17 cellular contexts compared by ENCODE assay signal in genomic region chr13:51612867-51613266, GRCh38. TPM values are rescaled to one million over a fixed set of nuclear protein-coding genes. Genes with fewer than 3 reads are reported as not detected.
DNase-seq lines count a peak whose midpoint lies in the region; ATAC-seq and TF ChIP-seq lines count a peak whose summit lies in the region.
"Had no signal": no experiment of that assay in that cellular context is flagged by ENCODE, and none has a peak within 500 bp of the region (broad histone marks: within the 10 kb centered on the region; RNA-seq: fewer than 3 reads in every experiment).

No MANE protein-coding gene starts in this region.

- intact Hi-C loops in A673 (cut with micrococcal nuclease; ENCODE audit: unreplicated experiment) (no loop called here), dorsolateral prefrontal cortex (cut with DNase I) (no loop called here), right cardiac atrium (cut with DNase I) (no loop called here)

- H3K9ac ChIP-seq in neural progenitor cell = no peak overlapping the region

- H3K27me3 ChIP-seq in A673 (replicated peaks; ENCODE audit: insufficient read depth, low read depth, low read length, poor library complexity) (no peaks in the 10 kb centered on the region), neural progenitor cell (no peaks in the 10 kb centered on the region), dorsolateral prefrontal cortex (no peaks in the 10 kb centered on the region), right cardiac atrium (ENCODE audit: control insufficient read depth, insufficient read depth) (no peaks in the 10 kb centered on the region)
- no peaks in the 10 kb centered on the region for H3K27me3 ChIP-seq in CD4-positive, CD25-positive, alpha-beta regulatory T cell (ENCODE audit: control insufficient read depth, insufficient read depth, low read length)
- H3K27me3 ChIP-seq: cardiac muscle cell, testis had no signal

- DNase-seq in A673 (ENCODE audit: low spot score) (no peak), endothelial cell (ENCODE audit: low spot score) (no peak), neural progenitor cell (ENCODE audit: low spot score) (no peak), dorsolateral prefrontal cortex (no peak), right cardiac atrium (no peak)
- no peak for DNase-seq in CD4-positive, CD25-positive, alpha-beta regulatory T cell
- DNase-seq: DMS79 treated with DMSO at 0.1 percent for 48 hours; NCI-H146; NCI-H446; stimulated activated CD4-positive, alpha-beta T cell treated with anti-CD3 and anti-CD28 coated beads, Interleukin-4, amount 100 ng/mL, for 24 hours; stimulated activated CD8-positive, alpha-beta memory T cell treated with anti-CD3 and anti-CD28 coated beads, Interleukin-4, amount 100 ng/mL, for 48 hours; T-helper 9 cell; testis had no signal

- no peaks in the 10 kb centered on the region for H3K27me3 Mint-ChIP-seq in CD4-positive, CD25-positive, alpha-beta regulatory T cell
- peaks cover 6% of the 10 kb centered on the region for H3K27me3 Mint-ChIP-seq in endothelial cell (ENCODE audit: unreplicated experiment)
- peaks cover 2% of the 10 kb centered on the region for H3K27me3 Mint-ChIP-seq in neural progenitor cell (ENCODE audit: insufficient read depth, low read depth)

- H3K9me3 Mint-ChIP-seq in CD4-positive, CD25-positive, alpha-beta regulatory T cell = no peaks in the 10 kb centered on the region
- H3K9me3 Mint-ChIP-seq in endothelial cell (ENCODE audit: unreplicated experiment) (no peaks in the 10 kb centered on the region), neural progenitor cell (peaks cover 2% of the 10 kb centered on the region)

- no peaks in the 10 kb centered on the region for H3K36me3 ChIP-seq in A673 (ENCODE audit: insufficient read depth, low read length, poor library complexity, severe bottlenecking)
- H3K36me3 ChIP-seq in CD4-positive, CD25-positive, alpha-beta regulatory T cell (ENCODE audit: control insufficient read depth, insufficient read depth, low read length) = no peaks in the 10 kb centered on the region
- no peaks in the 10 kb centered on the region for H3K36me3 ChIP-seq in neural progenitor cell
- H3K36me3 ChIP-seq: cardiac muscle cell had no signal

- H3K4me1 ChIP-seq in A673 (ENCODE audit: insufficient read depth, low read length, poor library complexity, severe bottlenecking) = peaks cover 59% of the 10 kb centered on the region
- peaks cover 9% of the 10 kb centered on the region for H3K4me1 ChIP-seq in CD4-positive, CD25-positive, alpha-beta regulatory T cell (ENCODE audit: control insufficient read depth, insufficient read depth, low read length, poor library complexity, severe bottlenecking)
- peaks cover 5% of the 10 kb centered on the region for H3K4me1 ChIP-seq in neural progenitor cell
- H3K4me1 ChIP-seq in right cardiac atrium (ENCODE audit: control insufficient read depth, insufficient read depth, low read length) = peaks cover 3% of the 10 kb centered on the region

- peaks cover 93% of the 10 kb centered on the region for H3K79me2 ChIP-seq in neural progenitor cell (ENCODE audit: low read depth)

- no peak for ATAC-seq in CD4-positive, CD25-positive, alpha-beta regulatory T cell (ENCODE audit: low read depth in 2 of 2)
- peak; percentile 54 for ATAC-seq in HG02759 (IDR thresholded peaks at IDR 0.05; ENCODE audit: unreplicated experiment)
- ATAC-seq in GM18909 (IDR thresholded peaks at IDR 0.05; ENCODE audit: poor library complexity, unreplicated experiment) = no peak
- no peak for ATAC-seq in right cardiac atrium

- TF ChIP-seq CTCF in A673 (conservative IDR thresholded peaks at IDR 0.05; ENCODE audit: low read depth, low read length) (no peak), endothelial cell (IDR thresholded peaks at IDR 0.05; ENCODE audit: unreplicated experiment) (no peak), neural progenitor cell (IDR thresholded peaks at IDR 0.05) (no peak), dorsolateral prefrontal cortex (IDR thresholded peaks at IDR 0.05 in 54 of 56, conservative IDR thresholded peaks at IDR 0.05 in 2 of 56; ENCODE audit: low read depth in 1 of 56, partially characterized antibody in 56 of 56) (no peak)

- H3F3A ChIP-seq in neural progenitor cell (ENCODE audit: low read depth) = no peaks in the 10 kb centered on the region

- H3K9me3 ChIP-seq in A673 (ENCODE audit: low read depth, low read length, poor library complexity, severe bottlenecking) = peaks cover under 1% of the 10 kb centered on the region
- no peaks in the 10 kb centered on the region for H3K9me3 ChIP-seq in CD4-positive, CD25-positive, alpha-beta regulatory T cell (ENCODE audit: control insufficient read depth in 2 of 2, low read length in 2 of 2)
- H3K9me3 ChIP-seq in neural progenitor cell (ENCODE audit: low read depth) = no peaks in the 10 kb centered on the region
- no peaks in the 10 kb centered on the region for H3K9me3 ChIP-seq in right cardiac atrium (ENCODE audit: control insufficient read depth, low read length)
- H3K9me3 ChIP-seq: testis had no signal

- H3K4me3 ChIP-seq in A673 (ENCODE audit: low read depth, low read length, poor library complexity, severe bottlenecking) (no peak overlapping the region), neural progenitor cell (no peak overlapping the region), dorsolateral prefrontal cortex (no peak overlapping the region), right cardiac atrium (ENCODE audit: low read length) (no peak overlapping the region)
- no peak overlapping the region for H3K4me3 ChIP-seq in CD4-positive, CD25-positive, alpha-beta regulatory T cell (ENCODE audit: low read depth, low read length)
- H3K4me3 ChIP-seq: cardiac muscle cell, testis had no signal

- peak overlapping the region in 2 of 3 donors; percentile 82 for H3K27ac Mint-ChIP-seq in CD4-positive, CD25-positive, alpha-beta regulatory T cell
- H3K27ac Mint-ChIP-seq in endothelial cell (ENCODE audit: unreplicated experiment) = peak overlapping the region; percentile 83
- H3K27ac Mint-ChIP-seq in neural progenitor cell = no peak overlapping the region
- H3K27ac Mint-ChIP-seq: mesothelial cell of epicardium had no signal

- H3K4me1 Mint-ChIP-seq in CD4-positive, CD25-positive, alpha-beta regulatory T cell = peaks cover 17 to 28% (median 23%) of the 10 kb centered on the region in 4 donors
- peaks cover 37% of the 10 kb centered on the region for H3K4me1 Mint-ChIP-seq in endothelial cell (ENCODE audit: unreplicated experiment)
- peaks cover 25% of the 10 kb centered on the region for H3K4me1 Mint-ChIP-seq in neural progenitor cell

- no TSS peak for BruUV-seq in A673 (replicated peaks; lab: Mats Ljungman, UMichigan)

- POLR2A ChIA-PET in A673 (lab: Charles Lee; ENCODE audit: low non-redundant PET) = no interaction called here

- H3K4me2 ChIP-seq in neural progenitor cell = no peak overlapping the region

- no peaks in the 10 kb centered on the region for H3K36me3 Mint-ChIP-seq in CD4-positive, CD25-positive, alpha-beta regulatory T cell
- H3K36me3 Mint-ChIP-seq in endothelial cell (ENCODE audit: low read depth, unreplicated experiment) = peaks cover 4% of the 10 kb centered on the region
- H3K36me3 Mint-ChIP-seq in neural progenitor cell = peaks cover 5% of the 10 kb centered on the region
- H3K36me3 Mint-ChIP-seq: mesothelial cell of epicardium had no signal

- H3K27ac ChIP-seq in A673 (ENCODE audit: low read depth, low read length, poor library complexity, severe bottlenecking) (peak overlapping the region; percentile 64), neural progenitor cell (no peak overlapping the region), dorsolateral prefrontal cortex (peak overlapping the region in 6 of 59 donors; percentile 4 to 86 (median 22)), right cardiac atrium (ENCODE audit: low read length) (no peak overlapping the region)
- H3K27ac ChIP-seq in CD4-positive, CD25-positive, alpha-beta regulatory T cell (ENCODE audit: insufficient read depth, low read length, poor library complexity, severe bottlenecking) = no peak overlapping the region

- no peak overlapping the region for H2AFZ ChIP-seq in neural progenitor cell (replicated peaks)

- CTCF ChIA-PET in A673 (lab: Charles Lee) = no interaction called here

- 88% methylated on average over 3 of the region's 3 CpGs for WGBS in right cardiac atrium

- peaks cover 44% of the 10 kb centered on the region for H4K20me1 ChIP-seq in neural progenitor cell (ENCODE audit: low read depth)

- H3K4me3 Mint-ChIP-seq in CD4-positive, CD25-positive, alpha-beta regulatory T cell = no peak overlapping the region
- H3K4me3 Mint-ChIP-seq in endothelial cell (ENCODE audit: unreplicated experiment) (no peak overlapping the region), neural progenitor cell (no peak overlapping the region)
- H3K4me3 Mint-ChIP-seq: mesothelial cell of epicardium had no signal

RNA-seq across cellular contexts. Expression of gene WDFY2, which starts 28.6 kb away (rescaled TPM):
- total RNA-seq in A673 (2021) (45.5 and 50.3 TPM in 2 replicates), endothelial cell (ENCODE audit: unreplicated experiment) (22.7 TPM), neural progenitor cell (ENCODE audit: low replicate concordance) (18.3 and 18.4 TPM in 2 replicates), dorsolateral prefrontal cortex (10 to 100 TPM; 10.9 to 39.0 (median 19.4) TPM), right cardiac atrium (1 to 10 TPM; 4.9 to 7.9 (median 6.4) TPM)
- 26.2 TPM for total RNA-seq in CD4-positive, CD25-positive, alpha-beta regulatory T cell
- 1 to 10 TPM; 4.0 to 8.2 (median 4.8) TPM for polyA plus RNA-seq in CD4-positive, CD25-positive, alpha-beta regulatory T cell
- 2.6 TPM for polyA plus RNA-seq in right cardiac atrium
